ENCODE assay signal across 26 cellular contexts in genomic region chr4:39524420-39524957, GRCh38. TPM values are rescaled to one million over a fixed set of nuclear protein-coding genes. Genes with fewer than 3 reads are reported as not detected.
DNase-seq lines count a peak whose midpoint lies in the region; ATAC-seq, FAIRE-seq and TF ChIP-seq lines count a peak whose summit lies in the region.
"Had no signal": no experiment of that assay in that cellular context is flagged by ENCODE, and none has a peak within 500 bp of the region (broad histone marks: within the 10 kb centered on the region; RNA-seq: fewer than 3 reads in every experiment).

No MANE protein-coding gene starts in this region.

- intact Hi-C loops in Caco-2 (cut with micrococcal nuclease; ENCODE audit: unreplicated experiment) (no loop called here), right cardiac atrium (cut with DNase I) (loop anchor here in 2 of 4 donors (10.0 kb wide), 3 partner anchors 110 to 450 kb away; partner anchors contain the start of genes PDS5A (in 1 of the 2) and SMIM14 (in 1 of the 2))

- peak overlapping the region; percentile 86 for H3K4ac ChIP-seq in trophoblast cell (ENCODE audit: low read depth, low read length)

- no peak overlapping the region for H2AK5ac ChIP-seq in trophoblast cell (ENCODE audit: low read length)

- H3K4me1 Mint-ChIP-seq in Caco-2 (ENCODE audit: low read depth, unreplicated experiment), result no peaks in the 10 kb centered on the region
- peaks cover 22% of the 10 kb centered on the region for H3K4me1 Mint-ChIP-seq in astrocyte (ENCODE audit: low read depth, unreplicated experiment)
- H3K4me1 Mint-ChIP-seq in glutamatergic neuron (ENCODE audit: low read depth, unreplicated experiment), result peaks cover 4% of the 10 kb centered on the region

- BruUV-seq in Caco-2 (replicated peaks; lab: Mats Ljungman, UMichigan), result no TSS peak

- no peak overlapping the region for H2AFZ ChIP-seq in astrocyte (ENCODE audit: low read depth, low read length)
- no peak overlapping the region for H2AFZ ChIP-seq in trophoblast cell (ENCODE audit: insufficient read depth, low read length, poor library complexity)
- H2AFZ ChIP-seq: parathyroid adenoma had no signal

- CTCF ChIA-PET in Caco-2 (lab: Charles Lee), result interaction anchor here (0.6 kb wide), 1 partner anchor 45 kb away, joined by 3 read pairs; no protein-coding TSS in a partner anchor

- WGBS in trophoblast cell (ENCODE audit: extremely low coverage, insufficient coverage, insufficient read length), result no CpG with 5 or more reads among the region's 5 CpGs
- 97% methylated on average over 5 of the region's 5 CpGs for WGBS in right cardiac atrium

- H3K9me3 ChIP-seq in Caco-2, result peaks cover under 1% of the 10 kb centered on the region; the same call in 1 of the 2 replicates
- no peaks in the 10 kb centered on the region for H3K9me3 ChIP-seq in astrocyte (ENCODE audit: insufficient read depth, low read depth, low read length)
- no peaks in the 10 kb centered on the region for H3K9me3 ChIP-seq in trophoblast cell (ENCODE audit: insufficient read depth, low read depth, low read length)
- H3K9me3 ChIP-seq in right cardiac atrium (ENCODE audit: control insufficient read depth, low read length), result no peaks in the 10 kb centered on the region
- H3K9me3 ChIP-seq: sigmoid colon, uterus had no signal

- H3K27me3 Mint-ChIP-seq in Caco-2 (ENCODE audit: insufficient read depth, unreplicated experiment), result no peaks in the 10 kb centered on the region
- no peaks in the 10 kb centered on the region for H3K27me3 Mint-ChIP-seq in astrocyte (ENCODE audit: low read depth, unreplicated experiment)
- peaks cover 7% of the 10 kb centered on the region for H3K27me3 Mint-ChIP-seq in glutamatergic neuron (ENCODE audit: unreplicated experiment)
- H3K27me3 Mint-ChIP-seq: CD4-positive, alpha-beta memory T cell had no signal

- no peak overlapping the region for H4K91ac ChIP-seq in trophoblast cell (ENCODE audit: low read depth, low read length)

- H3K4me3 ChIP-seq in Caco-2 (ENCODE audit: low read depth, low read length), result no peak overlapping the region
- H3K4me3 ChIP-seq in astrocyte (ENCODE audit: insufficient read depth, low read depth, low read length), result peak overlapping the region; percentile 40
- no peak overlapping the region for H3K4me3 ChIP-seq in trophoblast cell (ENCODE audit: low read depth, low read length)
- H3K4me3 ChIP-seq in right cardiac atrium (ENCODE audit: low read length), result no peak overlapping the region
- H3K4me3 ChIP-seq in coronary artery, result no peak overlapping the region
- H3K4me3 ChIP-seq: sigmoid colon, uterus had no signal

- H3K27ac ChIP-seq in astrocyte (ENCODE audit: low read depth, low read length), result peak overlapping the region; percentile 16
- no peak overlapping the region for H3K27ac ChIP-seq in trophoblast cell (ENCODE audit: low read depth, low read length)
- no peak overlapping the region for H3K27ac ChIP-seq in right cardiac atrium (ENCODE audit: low read length)
- no peak overlapping the region for H3K27ac ChIP-seq in coronary artery
- H3K27ac ChIP-seq: parathyroid adenoma, uterus had no signal

- no peak overlapping the region for H4K12ac ChIP-seq in trophoblast cell (ENCODE audit: low read depth, low read length)

- peaks cover 15% of the 10 kb centered on the region for H3K79me1 ChIP-seq in trophoblast cell (ENCODE audit: low read length)

- no peak overlapping the region for H2BK5ac ChIP-seq in trophoblast cell (ENCODE audit: low read depth, low read length, poor library complexity)

- no peak overlapping the region for H3K14ac ChIP-seq in trophoblast cell (ENCODE audit: low read length)

- H3K79me2 ChIP-seq in astrocyte (ENCODE audit: insufficient read depth, low read length) (peaks cover 89% of the 10 kb centered on the region), trophoblast cell (ENCODE audit: control insufficient read depth, insufficient read depth, low read length, poor library complexity) (peaks cover 16% of the 10 kb centered on the region)
- H3K79me2 ChIP-seq: parathyroid adenoma had no signal

- H3K36me3 ChIP-seq in Caco-2 (ENCODE audit: control insufficient read depth, insufficient read depth, low read length) (no peaks in the 10 kb centered on the region), astrocyte (ENCODE audit: insufficient read depth, low read length) (no peaks in the 10 kb centered on the region), trophoblast cell (ENCODE audit: control insufficient read depth in 1 of 2, insufficient read depth in 2 of 2, low read length in 2 of 2) (peaks cover 5 to 6% of the 10 kb centered on the region in 2 experiments)
- H3K36me3 ChIP-seq: uterus had no signal

- no peaks in the 10 kb centered on the region for H3K9me3 Mint-ChIP-seq in Caco-2 (ENCODE audit: unreplicated experiment)
- no peaks in the 10 kb centered on the region for H3K9me3 Mint-ChIP-seq in astrocyte (ENCODE audit: unreplicated experiment)
- peaks cover 8% of the 10 kb centered on the region for H3K9me3 Mint-ChIP-seq in glutamatergic neuron (ENCODE audit: unreplicated experiment)
- H3K9me3 Mint-ChIP-seq: activated naive CD4-positive, alpha-beta T cell treated with anti-CD3 and anti-CD28 coated beads for 36 hours; activated T-cell treated with anti-CD3 and anti-CD28 coated beads, Interleukin-2, amount 50 U/mL, for 4 hours had no signal

- H3K4me2 ChIP-seq in astrocyte (ENCODE audit: low read length), result peak overlapping the region; percentile 86
- no peak overlapping the region for H3K4me2 ChIP-seq in trophoblast cell (ENCODE audit: low read length)

- peak overlapping the region; percentile 58 for H2BK12ac ChIP-seq in trophoblast cell (ENCODE audit: low read length)

- peak overlapping the region; percentile 19 for H3K4me3 Mint-ChIP-seq in Caco-2 (ENCODE audit: unreplicated experiment)
- H3K4me3 Mint-ChIP-seq in astrocyte (ENCODE audit: unreplicated experiment), result peak overlapping the region; percentile 100
- H3K4me3 Mint-ChIP-seq in glutamatergic neuron (ENCODE audit: unreplicated experiment), result peak overlapping the region; percentile 52
- H3K4me3 Mint-ChIP-seq: activated naive CD4-positive, alpha-beta T cell treated with anti-CD3 and anti-CD28 coated beads for 36 hours; activated T-cell treated with anti-CD3 and anti-CD28 coated beads, Interleukin-2, amount 50 U/mL, for 4 hours; CD4-positive, alpha-beta memory T cell had no signal

- H3K18ac ChIP-seq in trophoblast cell (ENCODE audit: low read length), result no peak overlapping the region

- ATAC-seq in HG02763 (IDR thresholded peaks at IDR 0.05; ENCODE audit: unreplicated experiment), result no peak
- no peak for ATAC-seq in right cardiac atrium
- ATAC-seq in GM18909 (IDR thresholded peaks at IDR 0.05; ENCODE audit: poor library complexity, unreplicated experiment), result no peak
- ATAC-seq: activated T-cell treated with anti-CD3 and anti-CD28 coated beads, Interleukin-2, amount 50 U/mL, for 4 hours had no signal

- peaks cover 29% of the 10 kb centered on the region for H4K20me1 ChIP-seq in astrocyte (ENCODE audit: insufficient read depth, low read length)

- TF ChIP-seq CTCF in Caco-2 (IDR thresholded peaks at IDR 0.05; ENCODE audit: insufficient read depth in 1 of 2, low read depth in 1 of 2, low read length in 1 of 2, severe bottlenecking in 1 of 2, unreplicated experiment in 1 of 2), result no peak
- TF ChIP-seq CTCF in astrocyte (IDR thresholded peaks at IDR 0.05; ENCODE audit: insufficient read depth, low read depth, low read length), result no peak
- TF ChIP-seq CTCF in glutamatergic neuron (IDR thresholded peaks at IDR 0.05; ENCODE audit: partially characterized antibody, unreplicated experiment), result no peak
- TF ChIP-seq CTCF in coronary artery (IDR thresholded peaks at IDR 0.05), result no peak

- H4K8ac ChIP-seq in trophoblast cell (ENCODE audit: low read depth, low read length), result no peak overlapping the region

- H3K9ac ChIP-seq in astrocyte (ENCODE audit: low read length), result peak overlapping the region; percentile 37
- no peak overlapping the region for H3K9ac ChIP-seq in trophoblast cell (ENCODE audit: low read length)
- H3K9ac ChIP-seq: parathyroid adenoma had no signal

- no peak for FAIRE-seq in astrocyte (lab: Jason Lieb, UNC)
- FAIRE-seq: HTR-8/SVneo had no signal

- DNase-seq in Caco-2 (no peak), astrocyte (ENCODE audit: low read depth) (no peak), glutamatergic neuron (no peak), trophoblast cell (no peak), right cardiac atrium (no peak), coronary artery (ENCODE audit: low spot score) (no peak)
- DNase-seq: activated CD4-positive, alpha-beta T cell treated with anti-CD3 and anti-CD28 coated beads for 1 hour; activated CD8-positive, alpha-beta memory T cell treated with anti-CD3 and anti-CD28 coated beads for 24 hours; activated naive CD4-positive, alpha-beta T cell treated with anti-CD3 and anti-CD28 coated beads for 36 hours; activated T-cell treated with anti-CD3 and anti-CD28 coated beads, Interleukin-2, amount 50 U/mL, for 4 hours; amygdala; CD4-positive, alpha-beta memory T cell; central memory CD4-positive, alpha-beta T cell; DMS53; GDM1; kidney glomerular epithelial cell; NCI-H2029; NCI-H345; NCI-H774; Right ventricle myocardium superior; sigmoid colon; uterus had no signal

- H3K27ac Mint-ChIP-seq in Caco-2 (ENCODE audit: unreplicated experiment) (no peak overlapping the region), astrocyte (ENCODE audit: unreplicated experiment) (no peak overlapping the region), glutamatergic neuron (ENCODE audit: unreplicated experiment) (no peak overlapping the region)
- H3K27ac Mint-ChIP-seq: activated naive CD4-positive, alpha-beta T cell treated with anti-CD3 and anti-CD28 coated beads for 36 hours; CD4-positive, alpha-beta memory T cell had no signal

- H2BK120ac ChIP-seq in trophoblast cell (ENCODE audit: insufficient read depth, low read length, poor library complexity), result no peak overlapping the region

- H3K4me1 ChIP-seq in Caco-2, result no peaks in the 10 kb centered on the region; the same call in 1 of the 2 replicates
- H3K4me1 ChIP-seq in astrocyte (ENCODE audit: insufficient read depth, low read length), result peaks cover 35% of the 10 kb centered on the region
- peaks cover 0 to 2% of the 10 kb centered on the region in 2 experiments for H3K4me1 ChIP-seq in trophoblast cell (ENCODE audit: control insufficient read depth in 1 of 2, insufficient read depth in 2 of 2, low read length in 2 of 2)
- H3K4me1 ChIP-seq in right cardiac atrium (ENCODE audit: control insufficient read depth, insufficient read depth, low read length), result no peaks in the 10 kb centered on the region
- H3K4me1 ChIP-seq: parathyroid adenoma had no signal

- no peaks in the 10 kb centered on the region for H3K27me3 ChIP-seq in Caco-2 (replicated peaks; ENCODE audit: control insufficient read depth, insufficient read depth, low read length)
- H3K27me3 ChIP-seq in astrocyte (ENCODE audit: insufficient read depth, low read length), result no peaks in the 10 kb centered on the region
- no peaks in the 10 kb centered on the region for H3K27me3 ChIP-seq in trophoblast cell (ENCODE audit: insufficient read depth, low read length)
- H3K27me3 ChIP-seq in right cardiac atrium (ENCODE audit: control insufficient read depth, insufficient read depth), result no peaks in the 10 kb centered on the region
- H3K27me3 ChIP-seq: sigmoid colon, uterus had no signal

- H3K23ac ChIP-seq in trophoblast cell (ENCODE audit: low read length), result no peak overlapping the region

- H3K36me3 Mint-ChIP-seq in Caco-2 (ENCODE audit: insufficient read depth, unreplicated experiment), result peaks cover 49% of the 10 kb centered on the region
- no peaks in the 10 kb centered on the region for H3K36me3 Mint-ChIP-seq in astrocyte (ENCODE audit: low read depth, unreplicated experiment)
- H3K36me3 Mint-ChIP-seq in glutamatergic neuron (ENCODE audit: unreplicated experiment), result no peaks in the 10 kb centered on the region

- POLR2A ChIA-PET in Caco-2 (lab: Charles Lee), result no interaction called here

RNA-seq across cellular contexts. Expression of gene UGDH, which starts 2.8 kb away (rescaled TPM):
- 139 and 140 TPM in 2 replicates for total RNA-seq in Caco-2 (2022)
- total RNA-seq in astrocyte, result 111 and 114 TPM in 2 replicates
- total RNA-seq in glutamatergic neuron (ENCODE audit: unreplicated experiment), result 32.3 TPM
- polyA plus RNA-seq in trophoblast cell (2013), result 54.3 and 60.5 TPM in 2 replicates
- total RNA-seq in right cardiac atrium, result 10 to 100 TPM; 18.0 to 33.1 (median 22.6) TPM
- polyA plus RNA-seq in right cardiac atrium, result 5.1 TPM

Comparison
In these comparisons a context has a peak if more than half of its experiments do, and no peak if none do; other contexts are left out.
1. H3K4me3 Mint-ChIP-seq: peak in every context shown above with its lines; median percentile 100 in astrocyte; 52 in glutamatergic neuron; 19 in Caco-2.